In genomic region chr11:125578783-125579182, GRCh38 we compare ENCODE assay signal across 2 cellular contexts.
TF ChIP-seq lines count a peak whose summit lies in the region.

No MANE protein-coding gene starts in this region.

TF ChIP-seq in A549, 52 proteins besides CTCF, POLR2A, EP300 and RAD21 (continued from another document):
- TF ChIP-seq MAFK (IDR thresholded peaks at IDR 0.05; ENCODE audit: partially characterized antibody) (peak; percentile 50), TP53 (CRISPR knock-in tag; IDR thresholded peaks at IDR 0.05) (no peak), NPAS2 (CRISPR knock-in tag; IDR thresholded peaks at IDR 0.05; ENCODE audit: borderline replicate concordance) (no peak), BHLHE40 (IDR thresholded peaks at IDR 0.05; ENCODE audit: low read depth, low read length) (no peak)
- TF ChIP-seq, protein P1, sequence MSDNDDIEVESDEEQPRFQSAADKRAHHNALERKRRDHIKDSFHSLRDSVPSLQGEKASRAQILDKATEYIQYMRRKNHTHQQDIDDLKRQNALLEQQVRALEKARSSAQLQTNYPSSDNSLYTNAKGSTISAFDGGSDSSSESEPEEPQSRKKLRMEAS (IDR thresholded peaks at IDR 0.05) = no peak

TF ChIP-seq in endothelial cell of umbilical vein, 7 proteins besides CTCF, POLR2A, EP300 and RAD21:
- TF ChIP-seq, protein P1 (IDR thresholded peaks at IDR 0.05; ENCODE audit: insufficient read depth, insufficient read length) = no peak
- TF ChIP-seq JUN (IDR thresholded peaks at IDR 0.05; ENCODE audit: borderline replicate concordance, insufficient read depth, insufficient read length, low read depth) (no peak), EZH2 (IDR thresholded peaks at IDR 0.05; ENCODE audit: borderline replicate concordance, low read depth, low read length, severe bottlenecking) (no peak), GATA2 (IDR thresholded peaks at IDR 0.05; ENCODE audit: insufficient read depth, insufficient read length, low read depth, low read length) (no peak), FOS (IDR thresholded peaks at IDR 0.05; ENCODE audit: borderline replicate concordance, insufficient read depth, low read length) (no peak), POLR2AphosphoS5 (IDR thresholded peaks at IDR 0.05; ENCODE audit: insufficient read depth, low read depth, low read length) (no peak), MYC (IDR thresholded peaks at IDR 0.05; ENCODE audit: low read depth, low read length) (no peak)
TF ChIP-seq in endothelial cell of umbilical vein: peak in this region for 0.
